ENCODE assay signal across 13 cellular contexts in genomic region chr2:241111443-241111810, GRCh38. TPM values are rescaled to one million over a fixed set of nuclear protein-coding genes. Genes with fewer than 3 reads are reported as not detected.
A peak's percentile ranks its signal among the peaks of the same experiment; 100 is the strongest.
DNase-seq lines count a peak whose midpoint lies in the region; ATAC-seq, FAIRE-seq and TF ChIP-seq lines count a peak whose summit lies in the region.
"Had no signal": no experiment of that assay in that cellular context is flagged by ENCODE, and none has a peak within 500 bp of the region (broad histone marks: within the 10 kb centered on the region; RNA-seq: fewer than 3 reads in every experiment).

No MANE protein-coding gene starts in this region.

- H3K36me3 ChIP-seq in CD8-positive, alpha-beta T cell (ENCODE audit: insufficient read depth, low read length): peaks cover 14% of the 10 kb centered on the region
- no peaks in the 10 kb centered on the region for H3K36me3 ChIP-seq in right atrium auricular region

- ATAC-seq in CD8-positive, alpha-beta T cell: peak; percentile 55
- ATAC-seq in HG03439 (IDR thresholded peaks at IDR 0.05; ENCODE audit: unreplicated experiment): peak; percentile 30
- peak; percentile 52 for ATAC-seq in central memory CD8-positive, alpha-beta T cell (replicated peaks; ENCODE audit: extremely low read depth, poor library complexity, severe bottlenecking)
- ATAC-seq in GM21526 (IDR thresholded peaks at IDR 0.05; ENCODE audit: low FRiP score, unreplicated experiment): no peak

- peaks cover 2% of the 10 kb centered on the region for H3K9me3 Mint-ChIP-seq in CD8-positive, alpha-beta T cell
- no peaks in the 10 kb centered on the region for H3K9me3 Mint-ChIP-seq in central memory CD8-positive, alpha-beta T cell
- H3K9me3 Mint-ChIP-seq: CD14-positive monocyte, type B pancreatic cell had no signal

- in situ Hi-C loops in G401 (cut with HindIII; ENCODE audit: low sequenced_read_pairs): no loop called here

- H3K4me1 Mint-ChIP-seq in CD8-positive, alpha-beta T cell (ENCODE audit: low read depth): peaks cover 59% of the 10 kb centered on the region
- peaks cover 51% of the 10 kb centered on the region for H3K4me1 Mint-ChIP-seq in central memory CD8-positive, alpha-beta T cell

- peak overlapping the region; percentile 97 for H3K4me3 Mint-ChIP-seq in CD8-positive, alpha-beta T cell
- peak overlapping the region; percentile 78 for H3K4me3 Mint-ChIP-seq in central memory CD8-positive, alpha-beta T cell
- H3K4me3 Mint-ChIP-seq: CD14-positive monocyte, type B pancreatic cell had no signal

- peak overlapping the region; percentile 63 for H3K27ac ChIP-seq in CD8-positive, alpha-beta T cell (ENCODE audit: low read depth, low read length)
- no peak overlapping the region for H3K27ac ChIP-seq in right atrium auricular region
- H3K27ac ChIP-seq: KMS-11 had no signal

- FAIRE-seq in GM19239 (lab: Jason Lieb, UNC): peak; percentile 84
- FAIRE-seq: endothelial cell of umbilical vein had no signal

- intact Hi-C loops in CD8-positive, alpha-beta T cell (cut with DNase I, micrococcal nuclease): loop anchor here in 1 of 2 experiments (5.0 kb wide), 1 partner anchor 544 kb away; the partner anchor contains the start of gene RNPEPL1

- no peaks in the 10 kb centered on the region for H3K9me3 ChIP-seq in CD8-positive, alpha-beta T cell (ENCODE audit: low read length)
- no peaks in the 10 kb centered on the region for H3K9me3 ChIP-seq in right atrium auricular region

- no peak for TF ChIP-seq CTCF in CD8-positive, alpha-beta T cell (IDR thresholded peaks at IDR 0.05)
- TF ChIP-seq CTCF in right atrium auricular region (IDR thresholded peaks at IDR 0.05): no peak

- no peaks in the 10 kb centered on the region for H3K27me3 Mint-ChIP-seq in CD8-positive, alpha-beta T cell (ENCODE audit: low read depth)
- no peaks in the 10 kb centered on the region for H3K27me3 Mint-ChIP-seq in central memory CD8-positive, alpha-beta T cell
- H3K27me3 Mint-ChIP-seq: type B pancreatic cell had no signal

- H3K4me3 ChIP-seq in CD8-positive, alpha-beta T cell (ENCODE audit: low read depth, low read length): peak overlapping the region; percentile 67
- H3K4me3 ChIP-seq in right atrium auricular region: no peak overlapping the region

- H3K4me1 ChIP-seq in CD8-positive, alpha-beta T cell (ENCODE audit: insufficient read depth, low read length): peaks cover 58% of the 10 kb centered on the region
- H3K4me1 ChIP-seq in right atrium auricular region: no peaks in the 10 kb centered on the region

- DNase-seq in CD8-positive, alpha-beta T cell: peak in 4 of 7 experiments; percentile 48 to 77 (median 67)
- DNase-seq in GM19239 (ENCODE audit: insufficient read length, low spot score) (no peak), right atrium auricular region (ENCODE audit: low spot score) (no peak), G401 (ENCODE audit: low spot score) (no peak), NCI-H446 treated with DMSO at 0.1 percent for 48 hours (lab: John Stamatoyannopoulos, UW) (no peak)
- peak in 1 of 2 donors; percentile 27 for DNase-seq in central memory CD8-positive, alpha-beta T cell (ENCODE audit: low spot score in 2 of 2)
- DNase-seq: NCI-H345 had no signal

- H3K27me3 ChIP-seq in CD8-positive, alpha-beta T cell (ENCODE audit: insufficient read depth, low read length): no peaks in the 10 kb centered on the region
- H3K27me3 ChIP-seq in right atrium auricular region: no peaks in the 10 kb centered on the region

- CTCF ChIA-PET in CD8-positive, alpha-beta T cell (lab: Charles Lee): interaction anchor here (2.1 kb wide), 1 partner anchor 39 kb away, joined by 9 read pairs; the partner anchor contains the start of genes PASK and PPP1R7

- POLR2A ChIA-PET in CD8-positive, alpha-beta T cell (lab: Charles Lee): interaction anchor here (0.7 to 10.5 kb wide), 10 partner anchors 8 to 203 kb away, joined by 3 to 139 read pairs (median 10); partner anchors contain the start of genes MTERF4, PASK and PPP1R7

- peak overlapping the region; percentile 98 for H3K27ac Mint-ChIP-seq in CD8-positive, alpha-beta T cell
- peak overlapping the region; percentile 94 for H3K27ac Mint-ChIP-seq in central memory CD8-positive, alpha-beta T cell (ENCODE audit: low read depth)

- H3K36me3 Mint-ChIP-seq in CD8-positive, alpha-beta T cell: peaks cover 70% of the 10 kb centered on the region
- H3K36me3 Mint-ChIP-seq in central memory CD8-positive, alpha-beta T cell (ENCODE audit: insufficient read depth): peaks cover 19% of the 10 kb centered on the region

RNA-seq across cellular contexts. Expression of gene MTERF4, which starts 9.3 kb away (rescaled TPM):
- total RNA-seq in CD8-positive, alpha-beta T cell: 100 to 1,000 TPM in 1 of 2 experiments, 10 to 100 TPM in 1; 100.0 to 102 TPM
- 10 to 100 TPM; 20.6 to 25.3 TPM for total RNA-seq in right atrium auricular region
- total RNA-seq in G401 (2014; rRNA removed; shearing (Covaris generic)): 17.5 and 24.9 TPM in 2 replicates

RNA-seq across cellular contexts. Expression of gene PASK, which starts 37.8 kb away (rescaled TPM):
- total RNA-seq in CD8-positive, alpha-beta T cell: 100 to 1,000 TPM; 306 to 329 TPM
- total RNA-seq in right atrium auricular region: 1 to 10 TPM in 1 of 2 donors, under 1 TPM in 1; 0.98 to 1.1 TPM
- total RNA-seq in G401 (2014; rRNA removed; shearing (Covaris generic)): 14.7 and 20.7 TPM in 2 replicates

RNA-seq across cellular contexts. Expression of gene PPP1R7, which starts 38.8 kb away (rescaled TPM):
- total RNA-seq in CD8-positive, alpha-beta T cell: 10 to 100 TPM; 47.5 to 50.9 TPM
- total RNA-seq in right atrium auricular region: 10 to 100 TPM; 57.5 to 61.4 TPM
- 83.2 and 91.9 TPM in 2 replicates for total RNA-seq in G401 (2014; rRNA removed; shearing (Covaris generic))

Comparison
In these comparisons a context has a peak if more than half of its experiments do, and no peak if none do; other contexts are left out.
1. DNase-seq: peak in CD8-positive, alpha-beta T cell (4 of 7); none in GM19239 (single experiment), right atrium auricular region (single experiment), G401 (single experiment) and NCI-H446 treated with DMSO at 0.1 percent for 48 hours (single experiment).
2. RNA of gene PASK, which starts 37.8 kb away (total RNA-seq): 306 to 329 TPM in CD8-positive, alpha-beta T cell; 14.7 to 20.7 TPM in G401 and 0.98 to 1.1 TPM in right atrium auricular region; every median in the first group is over 10 times any median in the second.